1 cellular context compared by ENCODE assay signal in genomic region chr16:69972120-69972519, GRCh38. TPM values are rescaled to one million over a fixed set of nuclear protein-coding genes. Genes with fewer than 3 reads are reported as not detected.
"Had no signal": no experiment of that assay in that cellular context is flagged by ENCODE, and none has a peak within 500 bp of the region (broad histone marks: within the 10 kb centered on the region; RNA-seq: fewer than 3 reads in every experiment).

No MANE protein-coding gene starts in this region.

RNA-seq across cellular contexts. Expression of gene CLEC18A, which starts 21.0 kb away (rescaled TPM):
- total RNA-seq: SJSA1 had no signal
